ENCODE assay signal across 19 cellular contexts in the genomic region with DNA sequence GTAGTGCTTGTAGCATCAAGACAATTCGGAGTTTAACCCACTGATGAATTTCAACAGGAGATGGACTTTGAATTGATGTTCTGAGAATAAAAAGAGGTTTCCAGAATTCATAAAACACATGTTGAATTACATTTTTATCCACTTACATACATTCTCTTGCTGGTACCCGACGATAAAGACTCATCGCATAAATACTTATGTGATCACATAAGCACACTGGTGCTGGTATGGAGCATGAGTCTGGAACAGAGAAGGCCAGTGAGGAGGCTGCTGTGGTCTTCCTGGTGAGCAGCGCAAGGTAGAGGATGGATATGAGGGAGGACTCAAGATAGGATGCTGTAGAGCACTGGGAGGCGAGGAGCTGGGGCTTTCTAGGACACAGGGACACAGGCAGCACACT.
A peak's percentile ranks its signal among the peaks of the same experiment; 100 is the strongest.
DNase-seq lines count a peak whose midpoint lies in the region; ATAC-seq, FAIRE-seq and TF ChIP-seq lines count a peak whose summit lies in the region.
"Had no signal": no experiment of that assay in that cellular context is flagged by ENCODE, and none has a peak within 500 bp of the region (broad histone marks: within the 10 kb centered on the region; RNA-seq: fewer than 3 reads in every experiment).

No MANE protein-coding gene starts in this region.

- H3K4me1 Mint-ChIP-seq in CD8-positive, alpha-beta memory T cell, result peaks cover 2 to 13% (median 11%) of the 10 kb centered on the region in 3 donors
- H3K4me1 Mint-ChIP-seq in activated naive CD8-positive, alpha-beta T cell treated with anti-CD3 and anti-CD28 coated beads for 36 hours, result peaks cover 43% of the 10 kb centered on the region
- H3K4me1 Mint-ChIP-seq in memory B cell, result peaks cover 23% of the 10 kb centered on the region

- no peak overlapping the region for H3K4me3 Mint-ChIP-seq in CD8-positive, alpha-beta memory T cell
- no peak overlapping the region for H3K4me3 Mint-ChIP-seq in activated naive CD8-positive, alpha-beta T cell treated with anti-CD3 and anti-CD28 coated beads for 36 hours
- no peak overlapping the region for H3K4me3 Mint-ChIP-seq in memory B cell
- H3K4me3 Mint-ChIP-seq: B cell, immature natural killer cell, nephron progenitor cell had no signal

- no peak for FAIRE-seq in kidney (lab: Jason Lieb, UNC)
- FAIRE-seq: H54 had no signal

- peaks cover 4% of the 10 kb centered on the region for H3K36me3 ChIP-seq in CD8-positive, alpha-beta memory T cell (ENCODE audit: insufficient read depth, low read length)
- no peaks in the 10 kb centered on the region for H3K36me3 ChIP-seq in thoracic aorta
- H3K36me3 ChIP-seq in kidney (ENCODE audit: control insufficient read depth in 1 of 2, insufficient read depth in 2 of 2, low read length in 2 of 2), result no peaks in the 10 kb centered on the region

- H3K27me3 ChIP-seq in CD8-positive, alpha-beta memory T cell (ENCODE audit: insufficient read depth, low read length, poor library complexity, severe bottlenecking), result no peaks in the 10 kb centered on the region
- no peaks in the 10 kb centered on the region for H3K27me3 ChIP-seq in thoracic aorta (replicated peaks; ENCODE audit: insufficient read depth)
- H3K27me3 ChIP-seq: body of pancreas had no signal

- no peak for DNase-seq in CD8-positive, alpha-beta memory T cell
- DNase-seq in activated naive CD8-positive, alpha-beta T cell treated with anti-CD3 and anti-CD28 coated beads for 36 hours, result no peak
- DNase-seq in memory B cell (ENCODE audit: low spot score in 2 of 2) (no peak), thoracic aorta (ENCODE audit: low spot score) (no peak), H4 (ENCODE audit: low spot score) (no peak), kidney (no peak), GM10248 (ENCODE audit: extremely low spot score) (no peak)
- DNase-seq: activated CD4-positive, alpha-beta T cell treated with anti-CD3 and anti-CD28 coated beads for 1 hour; activated effector memory CD4-positive, alpha-beta T cell treated with Interleukin-2 at 50 U/mL for 16 hours; body of pancreas; cortex of kidney; DMS153; immature natural killer cell; NCI-H2029; NCI-H69; nephron progenitor cell; T1000 had no signal

- H3K9ac ChIP-seq in kidney (ENCODE audit: low read length in 2 of 2), result no peak overlapping the region

- H3K36me3 Mint-ChIP-seq in CD8-positive, alpha-beta memory T cell, result peaks cover 0 to 59% (median 3%) of the 10 kb centered on the region in 3 donors
- H3K36me3 Mint-ChIP-seq in activated naive CD8-positive, alpha-beta T cell treated with anti-CD3 and anti-CD28 coated beads for 36 hours, result peaks cover 5% of the 10 kb centered on the region
- H3K36me3 Mint-ChIP-seq in memory B cell, result peaks cover 13% of the 10 kb centered on the region

- H3K9me3 Mint-ChIP-seq in CD8-positive, alpha-beta memory T cell, result no peaks in the 10 kb centered on the region
- no peaks in the 10 kb centered on the region for H3K9me3 Mint-ChIP-seq in activated naive CD8-positive, alpha-beta T cell treated with anti-CD3 and anti-CD28 coated beads for 36 hours
- no peaks in the 10 kb centered on the region for H3K9me3 Mint-ChIP-seq in memory B cell
- H3K9me3 Mint-ChIP-seq: immature natural killer cell, nephron progenitor cell had no signal

- CTCF ChIA-PET in CD8-positive, alpha-beta memory T cell (lab: Charles Lee), result no interaction called here
- CTCF ChIA-PET in GM10248 (lab: Yijun Ruan, JAX), result interaction anchor here (1.2 to 11.8 kb wide), 3 partner anchors 8 to 172 kb away, joined by 3 to 152 read pairs (median 4); no protein-coding TSS in a partner anchor

- ATAC-seq in memory B cell (ENCODE audit: low read depth) (no peak), thoracic aorta (ENCODE audit: insufficient number of reproducible peaks, low FRiP score, low read depth) (no peak)
- ATAC-seq: body of pancreas had no signal

- TF ChIP-seq CTCF in thoracic aorta (IDR thresholded peaks at IDR 0.05), result no peak
- no peak for TF ChIP-seq CTCF in kidney (IDR thresholded peaks at IDR 0.05; ENCODE audit: borderline replicate concordance, extremely low read depth, insufficient read depth)
- no peak for TF ChIP-seq CTCF in GM10248 (IDR thresholded peaks at IDR 0.05; ENCODE audit: control extremely low read depth, extremely low read depth, low read depth, missing control alignments)

- intact Hi-C loops in kidney (cut with DNase I), result loop anchor here (10.0 kb wide), 1 partner anchor 178 kb away; no protein-coding TSS in a partner anchor

- POLR2A ChIA-PET in CD8-positive, alpha-beta memory T cell (lab: Charles Lee), result no interaction called here
- POLR2A ChIA-PET in GM10248 (lab: Yijun Ruan, JAX), result interaction anchor here (0.5 kb wide), 1 partner anchor 29 kb away, joined by 3 read pairs; no protein-coding TSS in a partner anchor

- H3K27ac Mint-ChIP-seq in CD8-positive, alpha-beta memory T cell, result peak overlapping the region in 6 of 8 donors; percentile 2 to 75 (median 48)
- peak overlapping the region; percentile 27 for H3K27ac Mint-ChIP-seq in activated naive CD8-positive, alpha-beta T cell treated with anti-CD3 and anti-CD28 coated beads for 36 hours
- peak overlapping the region; percentile 9 for H3K27ac Mint-ChIP-seq in memory B cell
- H3K27ac Mint-ChIP-seq: nephron progenitor cell had no signal

- no peaks in the 10 kb centered on the region for H3K4me1 ChIP-seq in CD8-positive, alpha-beta memory T cell (ENCODE audit: insufficient read depth, low read length)
- H3K4me1 ChIP-seq in thoracic aorta (ENCODE audit: control insufficient read depth in 1 of 2, low read depth in 2 of 2) (peaks cover 17 to 39% of the 10 kb centered on the region in 2 donors), kidney (ENCODE audit: control insufficient read depth in 1 of 2, insufficient read depth in 1 of 2, low read depth in 1 of 2, low read length in 2 of 2) (peaks cover 7 to 10% of the 10 kb centered on the region in 2 donors)

- H3K9me3 ChIP-seq in CD8-positive, alpha-beta memory T cell (ENCODE audit: low read length), result no peaks in the 10 kb centered on the region
- H3K9me3 ChIP-seq in thoracic aorta, result no peaks in the 10 kb centered on the region
- no peaks in the 10 kb centered on the region for H3K9me3 ChIP-seq in kidney (ENCODE audit: control insufficient read depth in 1 of 2, low read length in 2 of 2)
- H3K9me3 ChIP-seq: body of pancreas had no signal

- no peak overlapping the region for H3K4me3 ChIP-seq in CD8-positive, alpha-beta memory T cell (ENCODE audit: low read length)
- H3K4me3 ChIP-seq in thoracic aorta (no peak overlapping the region), kidney (ENCODE audit: low read length in 2 of 2) (no peak overlapping the region)
- H3K4me3 ChIP-seq: body of pancreas had no signal

- peaks cover 0 to 2% of the 10 kb centered on the region in 2 donors for H3K27me3 Mint-ChIP-seq in CD8-positive, alpha-beta memory T cell
- H3K27me3 Mint-ChIP-seq in activated naive CD8-positive, alpha-beta T cell treated with anti-CD3 and anti-CD28 coated beads for 36 hours, result no peaks in the 10 kb centered on the region
- H3K27me3 Mint-ChIP-seq in memory B cell, result no peaks in the 10 kb centered on the region
- H3K27me3 Mint-ChIP-seq: B cell had no signal

- no peak overlapping the region for H3K27ac ChIP-seq in CD8-positive, alpha-beta memory T cell (ENCODE audit: low read depth, low read length)
- H3K27ac ChIP-seq in thoracic aorta, result peak overlapping the region; percentile 46 to 52
- no peak overlapping the region for H3K27ac ChIP-seq in kidney (ENCODE audit: low read depth in 2 of 2, low read length in 2 of 2)
- H3K27ac ChIP-seq: body of pancreas had no signal

Comparison
In these comparisons a context has a peak if more than half of its experiments do, and no peak if none do; other contexts are left out.
1. H3K27ac ChIP-seq: peak in thoracic aorta (2 of 2); none in CD8-positive, alpha-beta memory T cell (single experiment) and kidney (0 of 2).
2. Peak in every context shown above with its lines, with median percentiles within 50 percentile points of each other: H3K27ac Mint-ChIP-seq.